ENCODE assay signal across 19 cellular contexts in genomic region chr10:6491841-6492609, GRCh38.
DNase-seq lines count a peak whose midpoint lies in the region; ATAC-seq, FAIRE-seq and TF ChIP-seq lines count a peak whose summit lies in the region.
"Had no signal": no experiment of that assay in that cellular context is flagged by ENCODE, and none has a peak within 500 bp of the region (broad histone marks: within the 10 kb centered on the region; RNA-seq: fewer than 3 reads in every experiment).

No MANE protein-coding gene starts in this region.

- ATAC-seq in GM12878 = peak; percentile 83
- peak; percentile 85 for ATAC-seq in natural killer cell treated with Interleukin-12 subunit alpha and Interleukin-12 subunit beta and Interleukin-15 and Interleukin-18, amount 100 ng/mL, for 72 hours
- ATAC-seq: left lung had no signal

- H3K9me3 Mint-ChIP-seq in T-helper 1 cell treated with Interleukin-12 subunit alpha and Interleukin-12 subunit beta and Interleukin-4 antibody, amounts not matched to agents 30 μg/mL and 1 μg/mL, for 36 hours = no peaks in the 10 kb centered on the region
- no peaks in the 10 kb centered on the region for H3K9me3 Mint-ChIP-seq in natural killer cell treated with Interleukin-12 subunit alpha and Interleukin-12 subunit beta and Interleukin-15 and Interleukin-18, amount 100 ng/mL, for 72 hours
- H3K9me3 Mint-ChIP-seq: HFFc6 had no signal

- no peaks in the 10 kb centered on the region; the same call in 1 of the 2 replicates for H4K20me1 ChIP-seq in GM12878 (ENCODE audit: control insufficient read depth, insufficient read depth)

- DNase-seq in activated CD8-positive, alpha-beta memory T cell treated with anti-CD3 and anti-CD28 coated beads, Interleukin-2, amount 50 U/mL, for 4 hours = peak; percentile 33
- no peak for DNase-seq in activated CD8-positive, alpha-beta memory T cell treated with anti-CD3 and anti-CD28 coated beads, Interleukin-2, amount 50 U/mL, for 48 hours
- DNase-seq in GM12878 (ENCODE audit: low read depth, low spot score) (no peak), kidney glomerular epithelial cell (lab: John Stamatoyannopoulos, UW) (no peak), tibial nerve (ENCODE audit: low spot score in 2 of 2) (no peak), globus pallidus (ENCODE audit: low spot score) (no peak)
- peak; percentile 82 for DNase-seq in natural killer cell treated with Interleukin-12 subunit alpha and Interleukin-12 subunit beta and Interleukin-15 and Interleukin-18, amount 100 ng/mL, for 72 hours (ENCODE audit: low spot score)
- DNase-seq: ACHN, anterior cingulate cortex, dermis blood vessel endothelial cell, HFFc6, Karpas-422, left lung, NCI-H1417 treated with DMSO at 0.1 percent for 48 hours, NCI-H226, SHP77, testis had no signal

- WGBS in GM12878 (ENCODE audit: insufficient coverage, insufficient replicate concordance, low lambda C conversion rate, missing lambda C conversion rate) = 32% methylated on average over 9 of the region's 9 CpGs
- 80 to 85% methylated on average over 9 of the region's 9 CpGs for WGBS in tibial nerve, 2 donors

- TF ChIP-seq EP300 in GM12878 (IDR thresholded peaks at IDR 0.05; ENCODE audit: borderline replicate concordance in 1 of 2, control insufficient read depth in 1 of 2, low read depth in 2 of 2, low read length in 2 of 2) (peak; percentile 87 to 96; a peak in 3 of 4 replicates), tibial nerve (IDR thresholded peaks at IDR 0.05) (no peak)

- peaks cover 32% of the 10 kb centered on the region for H3K4me1 Mint-ChIP-seq in T-helper 1 cell treated with Interleukin-12 subunit alpha and Interleukin-12 subunit beta and Interleukin-4 antibody, amounts not matched to agents 30 μg/mL and 1 μg/mL, for 36 hours (ENCODE audit: low read depth)
- H3K4me1 Mint-ChIP-seq in natural killer cell treated with Interleukin-12 subunit alpha and Interleukin-12 subunit beta and Interleukin-15 and Interleukin-18, amount 100 ng/mL, for 72 hours (ENCODE audit: low read depth in 2 of 2) = peaks cover 7 to 44% of the 10 kb centered on the region in 2 donors

- intact Hi-C loops in GM12878 (cut with micrococcal nuclease; ENCODE audit: unreplicated experiment) = no loop called here

- in situ Hi-C loops in GM12878 (cut with MboI) = no loop called here

- no TSS peak for BruUV-seq in GM12878 (replicated peaks; lab: Mats Ljungman, UMichigan)

- POLR2A ChIA-PET in GM12878 (lab: Charles Lee) = interaction anchor here (0.7 to 1.9 kb wide), 8 partner anchors 15 to 993 kb away, joined by 3 to 6 read pairs (median 3); partner anchors contain the start of gene PFKFB3

- H3K9ac ChIP-seq in GM12878 (ENCODE audit: control insufficient read depth, insufficient read depth, low read length) = no peak overlapping the region

- H3K4me3 ChIP-seq in GM12878 (no peak overlapping the region), tibial nerve (no peak overlapping the region)
- H3K4me3 ChIP-seq: left lung, prostate gland, testis had no signal

- H3K4me3 Mint-ChIP-seq in T-helper 1 cell treated with Interleukin-12 subunit alpha and Interleukin-12 subunit beta and Interleukin-4 antibody, amounts not matched to agents 30 μg/mL and 1 μg/mL, for 36 hours = peak overlapping the region; percentile 71
- H3K4me3 Mint-ChIP-seq in natural killer cell treated with Interleukin-12 subunit alpha and Interleukin-12 subunit beta and Interleukin-15 and Interleukin-18, amount 100 ng/mL, for 72 hours = no peak overlapping the region
- H3K4me3 Mint-ChIP-seq: HFFc6 had no signal

- no peak overlapping the region for H3K4me2 ChIP-seq in GM12878 (ENCODE audit: control insufficient read depth, insufficient read depth)

- CTCF ChIA-PET in GM12878 (lab: Yijun Ruan, JAX) = interaction anchor here (0.6 to 2.6 kb wide), 8 partner anchors 11 to 66 kb away, joined by 3 to 17 read pairs (median 3); no protein-coding TSS in a partner anchor

- no peaks in the 10 kb centered on the region for H3K4me1 ChIP-seq in GM12878 (ENCODE audit: control insufficient read depth, insufficient read depth, low read length)
- H3K4me1 ChIP-seq in tibial nerve = no peaks in the 10 kb centered on the region
- H3K4me1 ChIP-seq: prostate gland, testis had no signal

- no peaks in the 10 kb centered on the region for H3K27me3 Mint-ChIP-seq in T-helper 1 cell treated with Interleukin-12 subunit alpha and Interleukin-12 subunit beta and Interleukin-4 antibody, amounts not matched to agents 30 μg/mL and 1 μg/mL, for 36 hours (ENCODE audit: low read depth)
- H3K27me3 Mint-ChIP-seq in natural killer cell treated with Interleukin-12 subunit alpha and Interleukin-12 subunit beta and Interleukin-15 and Interleukin-18, amount 100 ng/mL, for 72 hours = no peaks in the 10 kb centered on the region

- no peak overlapping the region for H3K27ac ChIP-seq in GM12878 (ENCODE audit: control insufficient read depth, insufficient read depth)
- H3K27ac ChIP-seq in tibial nerve = no peak overlapping the region
- H3K27ac ChIP-seq: left lung, prostate gland, testis had no signal

- SMC1A ChIA-PET in GM12878 (lab: Charles Lee; ENCODE audit: uncharacterized antibody, unreplicated experiment) = interaction anchor here (1.0 to 9.8 kb wide), 15 partner anchors 9 to 92 kb away, joined by 3 to 92 read pairs (median 10); no protein-coding TSS in a partner anchor

- peak overlapping the region; percentile 85 for H3K27ac Mint-ChIP-seq in T-helper 1 cell treated with Interleukin-12 subunit alpha and Interleukin-12 subunit beta and Interleukin-4 antibody, amounts not matched to agents 30 μg/mL and 1 μg/mL, for 36 hours
- no peak overlapping the region for H3K27ac Mint-ChIP-seq in natural killer cell treated with Interleukin-12 subunit alpha and Interleukin-12 subunit beta and Interleukin-15 and Interleukin-18, amount 100 ng/mL, for 72 hours
- H3K27ac Mint-ChIP-seq: HFFc6 had no signal

- RAD21 ChIA-PET in GM12878 (lab: Charles Lee; ENCODE audit: unreplicated experiment) = interaction anchor here (0.7 to 5.9 kb wide), 12 partner anchors 11 to 143 kb away, joined by 3 to 40 read pairs (median 4); partner anchors contain the start of gene PRKCQ

- no peak for TF ChIP-seq RAD21 in GM12878 (IDR thresholded peaks at IDR 0.05; ENCODE audit: insufficient read depth, low read depth, low read length)

- TF ChIP-seq POLR2A in GM12878 (IDR thresholded peaks at IDR 0.05; ENCODE audit: low read depth, low read length) (no peak), tibial nerve (IDR thresholded peaks at IDR 0.05) (no peak)

- TF ChIP-seq CTCF in GM12878 (IDR thresholded peaks at IDR 0.05 in 2 of 3, conservative IDR thresholded peaks at IDR 0.05 in 1 of 3; ENCODE audit: control insufficient read depth in 2 of 3, extremely low read depth in 1 of 3, insufficient read depth in 1 of 3, low read depth in 3 of 3, low read length in 3 of 3) (no peak), tibial nerve (IDR thresholded peaks at IDR 0.05) (no peak)

- no peak for FAIRE-seq in GM12878 (lab: Jason Lieb, UNC)

- no peaks in the 10 kb centered on the region for H3K36me3 ChIP-seq in GM12878 (ENCODE audit: control insufficient read depth in 2 of 2, insufficient read depth in 2 of 2, low read length in 1 of 2)
- H3K36me3 ChIP-seq in tibial nerve = no peaks in the 10 kb centered on the region
- H3K36me3 ChIP-seq: left lung, prostate gland had no signal

- peaks cover 44% of the 10 kb centered on the region for H3K36me3 Mint-ChIP-seq in T-helper 1 cell treated with Interleukin-12 subunit alpha and Interleukin-12 subunit beta and Interleukin-4 antibody, amounts not matched to agents 30 μg/mL and 1 μg/mL, for 36 hours (ENCODE audit: low read depth)
- H3K36me3 Mint-ChIP-seq in natural killer cell treated with Interleukin-12 subunit alpha and Interleukin-12 subunit beta and Interleukin-15 and Interleukin-18, amount 100 ng/mL, for 72 hours = peaks cover 27% of the 10 kb centered on the region

- H3K79me2 ChIP-seq in GM12878 (ENCODE audit: control insufficient read depth, insufficient read depth, low read length) = no peaks in the 10 kb centered on the region

- H3K27me3 ChIP-seq in GM12878 (replicated peaks in 1 of 2; ENCODE audit: control insufficient read depth in 2 of 2, insufficient read depth in 2 of 2, low read length in 1 of 2) (no peaks in the 10 kb centered on the region; a peak in 2 of 4 replicates), tibial nerve (no peaks in the 10 kb centered on the region)
- H3K27me3 ChIP-seq: left lung, testis had no signal

- no peaks in the 10 kb centered on the region for H3K9me3 ChIP-seq in GM12878 (replicated peaks; ENCODE audit: control insufficient read depth, insufficient read depth, low read length)
- no peaks in the 10 kb centered on the region for H3K9me3 ChIP-seq in tibial nerve
- H3K9me3 ChIP-seq: left lung, prostate gland, testis had no signal

- H2AFZ ChIP-seq in GM12878 (ENCODE audit: control insufficient read depth, low read depth, low read length) = no peak overlapping the region

TF ChIP-seq in GM12878, 131 proteins besides CTCF, POLR2A, EP300 and RAD21 (continues in another document):
- TF ChIP-seq BMI1 (IDR thresholded peaks at IDR 0.05; ENCODE audit: borderline replicate concordance) (peak; percentile 88), BACH1 (IDR thresholded peaks at IDR 0.05; ENCODE audit: borderline replicate concordance) (peak; percentile 90; the same call in 1 of the 2 replicates), ZNF217 (IDR thresholded peaks at IDR 0.05) (peak; percentile 85), NRF1 (conservative IDR thresholded peaks at IDR 0.05; ENCODE audit: low read depth, low read length) (no peak), ZNF207 (IDR thresholded peaks at IDR 0.05; ENCODE audit: borderline replicate concordance) (no peak), DPF2 (IDR thresholded peaks at IDR 0.05) (peak; percentile 80; the same call in 1 of the 2 replicates), PAX8 (IDR thresholded peaks at IDR 0.05) (no peak), NFIC (IDR thresholded peaks at IDR 0.05; ENCODE audit: low read depth, low read length) (no peak), EGR1 (IDR thresholded peaks at IDR 0.05; ENCODE audit: borderline replicate concordance in 1 of 2, low read depth in 2 of 2, low read length in 2 of 2) (no peak), SRF (IDR thresholded peaks at IDR 0.05; ENCODE audit: low read depth in 2 of 2, low read length in 2 of 2) (no peak), CHD2 (IDR thresholded peaks at IDR 0.05; ENCODE audit: borderline replicate concordance, low read depth, low read length) (peak; percentile 68; the same call in 1 of the 2 replicates), RB1 (IDR thresholded peaks at IDR 0.05; ENCODE audit: borderline replicate concordance) (peak; percentile 21; the same call in 1 of the 2 replicates), NFXL1 (IDR thresholded peaks at IDR 0.05; ENCODE audit: borderline replicate concordance) (peak; percentile 71; the same call in 1 of the 2 replicates), HDAC2 (IDR thresholded peaks at IDR 0.05) (no peak), EZH2 (IDR thresholded peaks at IDR 0.05; ENCODE audit: borderline replicate concordance, control insufficient read depth, low read depth, low read length) (no peak)

Comparison
In these comparisons a context has a peak if more than half of its experiments do, and no peak if none do; other contexts are left out.
1. DNase-seq: peak in activated CD8-positive, alpha-beta memory T cell treated with anti-CD3 and anti-CD28 coated beads, Interleukin-2, amount 50 U/mL, for 4 hours (single experiment) and natural killer cell treated with Interleukin-12 subunit alpha and Interleukin-12 subunit beta and Interleukin-15 and Interleukin-18, amount 100 ng/mL, for 72 hours (single experiment); none in activated CD8-positive, alpha-beta memory T cell treated with anti-CD3 and anti-CD28 coated beads, Interleukin-2, amount 50 U/mL, for 48 hours (single experiment), GM12878 (single experiment), kidney glomerular epithelial cell (single experiment), tibial nerve (0 of 2) and globus pallidus (single experiment).